16 cellular contexts compared by ENCODE assay signal in the genomic region with DNA sequence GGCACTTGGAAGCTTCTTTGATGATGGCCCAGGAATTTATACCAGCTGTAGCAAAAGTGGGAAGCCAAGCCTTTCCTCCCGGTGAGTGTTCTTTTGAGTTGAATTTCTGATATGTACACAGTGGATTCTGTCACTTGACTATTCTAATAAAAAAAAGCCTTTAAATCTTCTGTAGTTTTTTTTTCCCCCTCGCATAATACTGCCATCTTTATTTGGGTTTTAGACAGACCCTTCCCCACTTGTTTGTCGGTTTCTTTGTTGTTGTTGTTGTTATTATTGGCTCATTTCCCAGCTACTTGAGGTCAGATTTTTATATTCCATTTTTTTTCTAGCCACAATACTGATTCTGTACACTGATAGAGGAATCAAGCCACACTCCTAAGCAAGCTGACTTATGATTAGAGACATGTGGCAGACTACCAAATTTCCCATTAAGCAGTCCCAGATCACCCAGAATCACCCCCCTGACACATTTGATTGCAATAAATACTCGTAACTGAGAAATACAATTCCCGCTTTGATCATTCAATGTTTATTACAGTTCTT. TPM values are rescaled to one million over a fixed set of nuclear protein-coding genes. Genes with fewer than 3 reads are reported as not detected.
DNase-seq lines count a peak whose midpoint lies in the region; ATAC-seq and TF ChIP-seq lines count a peak whose summit lies in the region.
"Had no signal": no experiment of that assay in that cellular context is flagged by ENCODE, and none has a peak within 500 bp of the region (broad histone marks: within the 10 kb centered on the region; RNA-seq: fewer than 3 reads in every experiment).

No MANE protein-coding gene starts in this region.

- in situ Hi-C loops in brain microvascular endothelial cell (cut with HindIII; ENCODE audit: low pct_ligation_motif_present, low sequenced_read_pairs) = no loop called here

- TF ChIP-seq POLR2A in vagina (IDR thresholded peaks at IDR 0.05) = no peak

- no peak overlapping the region for H3K4ac ChIP-seq in mesendoderm (ENCODE audit: low read depth, low read length)

- H2BK15ac ChIP-seq in mesendoderm (replicated peaks; ENCODE audit: low read depth) = no peak overlapping the region

- H3K18ac ChIP-seq in mesendoderm (ENCODE audit: low read length) = no peak overlapping the region

- H3K27ac ChIP-seq in brain microvascular endothelial cell (peak overlapping the region; percentile 22), mesendoderm (ENCODE audit: low read depth, low read length) (no peak overlapping the region), vagina (peak overlapping the region; percentile 43), smooth muscle cell (ENCODE audit: low read depth) (no peak overlapping the region)
- H3K27ac ChIP-seq: cardiac muscle cell, PC-9 had no signal

- no peak overlapping the region for H3K4me3 ChIP-seq in brain microvascular endothelial cell (ENCODE audit: low read depth, low read length)
- no peak overlapping the region for H3K4me3 ChIP-seq in mesendoderm (ENCODE audit: low read length)
- no peak overlapping the region for H3K4me3 ChIP-seq in vagina
- H3K4me3 ChIP-seq in smooth muscle cell = no peak overlapping the region
- H3K4me3 ChIP-seq: cardiac muscle cell, mucosa of descending colon, PC-9, thoracic aorta had no signal

- ATAC-seq in HG02970 (IDR thresholded peaks at IDR 0.05; ENCODE audit: low FRiP score, unreplicated experiment) = no peak
- ATAC-seq: mucosa of descending colon had no signal

- no peak overlapping the region for H2BK5ac ChIP-seq in mesendoderm (ENCODE audit: low read length)

- H3K36me3 ChIP-seq in brain microvascular endothelial cell (replicated peaks) = no peaks in the 10 kb centered on the region
- no peaks in the 10 kb centered on the region for H3K36me3 ChIP-seq in mesendoderm (ENCODE audit: control insufficient read depth, insufficient read depth, low read length)
- H3K36me3 ChIP-seq in vagina = no peaks in the 10 kb centered on the region
- no peaks in the 10 kb centered on the region for H3K36me3 ChIP-seq in smooth muscle cell (ENCODE audit: low read depth)
- H3K36me3 ChIP-seq: thoracic aorta had no signal

- H3K9ac ChIP-seq in mesendoderm (ENCODE audit: low read length) = no peak overlapping the region
- H3K9ac ChIP-seq in smooth muscle cell (ENCODE audit: low read depth) = no peak overlapping the region

- H3K4me2 ChIP-seq in mesendoderm (ENCODE audit: low read length) (no peak overlapping the region), smooth muscle cell (no peak overlapping the region)
- H3K4me2 ChIP-seq: PC-9 had no signal

- H3K79me2 ChIP-seq in mesendoderm (ENCODE audit: control insufficient read depth, insufficient read depth, low read length) = no peaks in the 10 kb centered on the region
- H3K79me2 ChIP-seq in smooth muscle cell (ENCODE audit: low read depth) = peaks cover 53% of the 10 kb centered on the region

- no peak overlapping the region for H3K23ac ChIP-seq in mesendoderm (ENCODE audit: low read length)

- no peak overlapping the region for H2BK120ac ChIP-seq in mesendoderm (ENCODE audit: low read depth, low read length)

- no peak overlapping the region for H4K5ac ChIP-seq in mesendoderm (ENCODE audit: low read length)

- DNase-seq in NCI-H2171 treated with DMSO at 0.1 percent for 48 hours (lab: John Stamatoyannopoulos, UW) (peak; percentile 64), NCI-H2171 (lab: John Stamatoyannopoulos, UW) (no peak), brain microvascular endothelial cell (no peak), mesendoderm (no peak), vagina (ENCODE audit: extremely low spot score in 2 of 2) (no peak), kidney tubule cell (ENCODE audit: low spot score) (no peak), smooth muscle cell (lab: John Stamatoyannopoulos, UW; ENCODE audit: unreplicated experiment) (no peak)
- DNase-seq: activated CD4-positive, alpha-beta T cell treated with anti-CD3 and anti-CD28 coated beads, Interleukin-2, amount 50 U/mL, for 1 hour; activated effector memory CD4-positive, alpha-beta T cell treated with Interleukin-2 at 50 U/mL for 16 hours; Caco-2; mucosa of descending colon; NCI-H2029 treated with DMSO at 0.1 percent for 48 hours had no signal

- H3K4me1 ChIP-seq in mesendoderm (ENCODE audit: control insufficient read depth, low read depth, low read length) (peaks cover 3% of the 10 kb centered on the region), vagina (peaks cover 33% of the 10 kb centered on the region), smooth muscle cell (ENCODE audit: low read depth) (peaks cover 4% of the 10 kb centered on the region)
- H3K4me1 ChIP-seq: Caco-2 had no signal

- no peak overlapping the region for H2AK5ac ChIP-seq in mesendoderm (ENCODE audit: low read length)

- no peak overlapping the region for H3K56ac ChIP-seq in mesendoderm (ENCODE audit: low read length)

- H3K27me3 ChIP-seq in brain microvascular endothelial cell (replicated peaks) (no peaks in the 10 kb centered on the region), mesendoderm (ENCODE audit: insufficient read depth, low read length, poor library complexity) (no peaks in the 10 kb centered on the region), vagina (no peaks in the 10 kb centered on the region), smooth muscle cell (ENCODE audit: low read depth) (no peaks in the 10 kb centered on the region)
- H3K27me3 ChIP-seq: cardiac muscle cell had no signal

- no peaks in the 10 kb centered on the region for H3K9me3 ChIP-seq in vagina
- no peaks in the 10 kb centered on the region for H3K9me3 ChIP-seq in smooth muscle cell (replicated peaks; ENCODE audit: low read depth)
- H3K9me3 ChIP-seq: Caco-2, mucosa of descending colon, thoracic aorta had no signal

- H3F3A ChIP-seq in smooth muscle cell (ENCODE audit: low read depth) = no peaks in the 10 kb centered on the region

- peaks cover 4% of the 10 kb centered on the region for H3K79me1 ChIP-seq in mesendoderm (ENCODE audit: low read length)

- peak overlapping the region; percentile 28 for H4K8ac ChIP-seq in mesendoderm (ENCODE audit: low read depth, low read length)

- no peak overlapping the region for H2AFZ ChIP-seq in smooth muscle cell (ENCODE audit: low read depth)
- H2AFZ ChIP-seq: PC-9 had no signal

- WGBS in mesendoderm (ENCODE audit: extremely low coverage, insufficient coverage, low lambda C conversion rate) = no CpG with 5 or more reads among the region's 5 CpGs
- WGBS in smooth muscle cell (ENCODE audit: low lambda C conversion rate) = 89% methylated on average over 5 of the region's 5 CpGs

- peaks cover 17% of the 10 kb centered on the region for H4K20me1 ChIP-seq in smooth muscle cell (ENCODE audit: low read depth)

- no peak for TF ChIP-seq CTCF in brain microvascular endothelial cell (IDR thresholded peaks at IDR 0.05; ENCODE audit: low read depth, low read length, missing control alignments)
- no peak for TF ChIP-seq CTCF in vagina (IDR thresholded peaks at IDR 0.05)
- no peak for TF ChIP-seq CTCF in smooth muscle cell (IDR thresholded peaks at IDR 0.05; ENCODE audit: borderline replicate concordance, insufficient read depth, poor library complexity, severe bottlenecking)

- intact Hi-C loops in vagina (cut with DNase I) = no loop called here

RNA-seq across cellular contexts. Expression of gene SCHIP1, which starts 26.6 kb away (rescaled TPM):
- polyA plus RNA-seq in mesendoderm (2013, experiment 1 of 2) = 6.3 TPM
- 7.4 TPM for polyA plus RNA-seq in mesendoderm (2013, experiment 2 of 2)
- 17.7 TPM for total RNA-seq in vagina
- total RNA-seq in smooth muscle cell = 2.4 and 12.4 TPM in 2 replicates
- polyA plus RNA-seq in smooth muscle cell = 3.5 and 5.1 TPM in 2 replicates

Comparison
In these comparisons a context has a peak if more than half of its experiments do, and no peak if none do; other contexts are left out.
1. H3K27ac ChIP-seq: peak in brain microvascular endothelial cell (single experiment) and vagina (single experiment); none in mesendoderm (single experiment) and smooth muscle cell (single experiment).